ENCODE assay signal across 8 cellular contexts in the genomic region with DNA sequence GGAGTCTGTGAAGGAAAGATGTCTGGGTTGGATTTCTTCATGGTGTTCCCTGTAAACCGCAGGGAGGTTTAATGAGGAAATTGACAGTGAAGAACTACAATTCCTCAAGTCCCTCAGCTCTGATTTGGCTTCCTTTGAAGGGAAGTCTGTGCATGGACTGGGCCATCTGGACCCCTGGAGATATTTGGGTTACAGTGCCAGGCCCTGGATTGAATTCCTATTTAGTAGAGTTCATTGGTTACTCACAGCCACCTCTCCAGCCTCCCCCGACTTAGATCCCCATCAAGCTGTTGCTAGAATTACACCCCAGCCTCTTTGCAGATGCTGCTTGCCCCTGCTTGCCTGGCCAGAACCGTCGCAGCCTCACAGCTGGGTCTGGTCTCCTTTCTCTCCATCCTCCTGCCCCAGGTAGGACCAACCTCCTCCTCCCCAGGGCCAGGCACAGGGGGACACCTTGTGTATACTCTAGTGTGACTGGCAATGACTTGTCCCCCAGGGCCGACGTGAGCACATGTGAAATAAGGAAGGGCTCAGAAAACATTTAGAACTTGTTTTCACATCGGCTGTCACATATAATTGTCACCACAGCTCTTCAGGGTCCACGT.
DNase-seq lines count a peak whose midpoint lies in the region; FAIRE-seq and TF ChIP-seq lines count a peak whose summit lies in the region.
"Not testable (repeated sequence)": the region's sequence is repeated elsewhere in the genome, so short reads cannot be mapped to it uniquely, and the experiment has no call there.

No MANE protein-coding gene starts in this region.

- not testable (repeated sequence) for H3K79me2 ChIP-seq in osteoblast (ENCODE audit: insufficient read depth, low read length)

- H2AFZ ChIP-seq in osteoblast (ENCODE audit: low read length), result not testable (repeated sequence)

- H3K9ac ChIP-seq in kidney (ENCODE audit: low read length in 2 of 2), result not testable (repeated sequence)

- H3K4me1 ChIP-seq in kidney (ENCODE audit: control insufficient read depth in 1 of 2, insufficient read depth in 1 of 2, low read depth in 1 of 2, low read length in 2 of 2); osteoblast (ENCODE audit: insufficient read depth, low read length): not testable (repeated sequence)

- H3K27me3 ChIP-seq in osteoblast (ENCODE audit: insufficient read depth, low read length), result peaks cover 12% of the 10 kb centered on the region

- not testable (repeated sequence) for H4K20me1 ChIP-seq in osteoblast (ENCODE audit: insufficient read depth, low read length)

- TF ChIP-seq CTCF in kidney (IDR thresholded peaks at IDR 0.05; ENCODE audit: borderline replicate concordance, extremely low read depth, insufficient read depth); nephron progenitor cell (IDR thresholded peaks at IDR 0.05); osteoblast (IDR thresholded peaks at IDR 0.05; ENCODE audit: extremely low read depth, low read depth, low read length); type B pancreatic cell (conservative IDR thresholded peaks at IDR 0.05): not testable (repeated sequence)

- not testable (repeated sequence) for H3K36me3 ChIP-seq in kidney (ENCODE audit: control insufficient read depth in 1 of 2, insufficient read depth in 2 of 2, low read length in 2 of 2); osteoblast (ENCODE audit: insufficient read depth, low read length)

- not testable (repeated sequence) for H3K4me2 ChIP-seq in osteoblast (ENCODE audit: insufficient read depth, low read length)

- peaks cover 14% of the 10 kb centered on the region for H3K9me3 Mint-ChIP-seq in nephron progenitor cell
- not testable (repeated sequence) for H3K9me3 Mint-ChIP-seq in type B pancreatic cell

- H3K27ac Mint-ChIP-seq in nephron progenitor cell (peak overlapping the region; percentile 85), type B pancreatic cell (peak overlapping the region; percentile 41)

- intact Hi-C loops in kidney (cut with DNase I), result not testable (repeated sequence)

- FAIRE-seq in kidney (lab: Jason Lieb, UNC), result not testable (repeated sequence)

- H3K4me1 Mint-ChIP-seq in nephron progenitor cell (peaks cover 53% of the 10 kb centered on the region), type B pancreatic cell (ENCODE audit: unreplicated experiment) (peaks cover 25% of the 10 kb centered on the region)

- DNase-seq in DMS 273 treated with DMSO at 0.1 percent for 48 hours (lab: John Stamatoyannopoulos, UW) (peak; percentile 80), NCI-H1694 (lab: John Stamatoyannopoulos, UW) (peak; percentile 37), NCI-H524 treated with DMSO at 0.1 percent for 48 hours (lab: John Stamatoyannopoulos, UW) (peak; percentile 85), cerebellar cortex (ENCODE audit: low spot score) (peak; percentile 51), kidney (peak; percentile 41), osteoblast (ENCODE audit: insufficient read length, low spot score, missing footprints) (peak; percentile 79)
- DNase-seq in nephron progenitor cell; type B pancreatic cell (ENCODE audit: extremely low spot score, unreplicated experiment): not testable (repeated sequence)

- not testable (repeated sequence) for H3K27ac ChIP-seq in kidney (ENCODE audit: low read depth in 2 of 2, low read length in 2 of 2); osteoblast (ENCODE audit: low read depth, low read length)

- not testable (repeated sequence) for H3K36me3 Mint-ChIP-seq in nephron progenitor cell (ENCODE audit: low read depth); type B pancreatic cell

- H3K4me3 Mint-ChIP-seq in nephron progenitor cell, result peak overlapping the region; percentile 62
- H3K4me3 Mint-ChIP-seq in type B pancreatic cell, result not testable (repeated sequence)

- not testable (repeated sequence) for H3K9me3 ChIP-seq in kidney (ENCODE audit: control insufficient read depth in 1 of 2, low read length in 2 of 2); osteoblast (ENCODE audit: low read depth, low read length)

- H3K4me3 ChIP-seq in kidney (ENCODE audit: low read length in 2 of 2); osteoblast (ENCODE audit: insufficient read depth, low read length): not testable (repeated sequence)

- not testable (repeated sequence) for H3K27me3 Mint-ChIP-seq in nephron progenitor cell (ENCODE audit: low read depth, poor library complexity)
- H3K27me3 Mint-ChIP-seq in type B pancreatic cell, result peaks cover 20% of the 10 kb centered on the region
